ENCODE assay signal across 8 cellular contexts in genomic region chr6:27502508-27503435, GRCh38. TPM values are rescaled to one million over a fixed set of nuclear protein-coding genes. Genes with fewer than 3 reads are reported as not detected.
DNase-seq lines count a peak whose midpoint lies in the region; ATAC-seq lines count a peak whose summit lies in the region.

No MANE protein-coding gene starts in this region.

- no peak overlapping the region for H4K8ac ChIP-seq in mesendoderm (ENCODE audit: low read depth, low read length)

- no peak overlapping the region for H2AK5ac ChIP-seq in mesendoderm (ENCODE audit: low read length)

- H3K27me3 ChIP-seq in ectodermal cell (ENCODE audit: control insufficient read depth, insufficient read depth, low read length, poor library complexity, severe bottlenecking) (peaks cover 24% of the 10 kb centered on the region), mesendoderm (ENCODE audit: insufficient read depth, low read length, poor library complexity) (no peaks in the 10 kb centered on the region)

- WGBS in ectodermal cell, 2 experiments = 1% methylated on average over 29 to 31 of the region's 33 CpGs
- no CpG with 5 or more reads among the region's 33 CpGs for WGBS in mesendoderm (ENCODE audit: extremely low coverage, insufficient coverage, low lambda C conversion rate)

- H3K79me1 ChIP-seq in mesendoderm (ENCODE audit: low read length) = no peaks in the 10 kb centered on the region

- H3K9me3 ChIP-seq in ectodermal cell (ENCODE audit: control insufficient read depth, low read length) = no peaks in the 10 kb centered on the region

- H3K4me1 ChIP-seq in ectodermal cell (ENCODE audit: control insufficient read depth, insufficient read depth, low read length) (no peaks in the 10 kb centered on the region), mesendoderm (ENCODE audit: control insufficient read depth, low read depth, low read length) (no peaks in the 10 kb centered on the region)

- ATAC-seq in HG03108 (IDR thresholded peaks at IDR 0.05; ENCODE audit: unreplicated experiment) = peak; percentile 62

- DNase-seq in NCI-H2107 treated with DMSO at 0.1 percent for 48 hours (lab: John Stamatoyannopoulos, UW; ENCODE audit: unreplicated experiment) = peak; percentile 14
- no peak for DNase-seq in NCI-H2107 (lab: John Stamatoyannopoulos, UW)
- DNase-seq in NCI-H526 (lab: John Stamatoyannopoulos, UW) = peak; percentile 69 to 72
- DNase-seq in activated CD4-positive, alpha-beta T cell treated with anti-CD3 and anti-CD28 coated beads, Interleukin-2, amount 50 U/mL, for 1 hour = peak; percentile 66
- DNase-seq in mesendoderm = peak; percentile 94
- DNase-seq in stimulated activated CD8-positive, alpha-beta memory T cell treated with anti-CD3 and anti-CD28 coated beads, Interleukin-4, amount 100 ng/mL, for 4 hours (ENCODE audit: low read depth in 2 of 2, low spot score in 1 of 2) = peak; percentile 33 to 50

- H2BK5ac ChIP-seq in mesendoderm (ENCODE audit: low read length) = no peak overlapping the region

- H3K56ac ChIP-seq in mesendoderm (ENCODE audit: low read length) = peak overlapping the region; percentile 86

- H2BK15ac ChIP-seq in mesendoderm (replicated peaks; ENCODE audit: low read depth) = no peak overlapping the region

- no peak overlapping the region for H4K5ac ChIP-seq in mesendoderm (ENCODE audit: low read length)

- peak overlapping the region; percentile 69 for H3K18ac ChIP-seq in mesendoderm (ENCODE audit: low read length)

- H3K4me2 ChIP-seq in mesendoderm (ENCODE audit: low read length) = peak overlapping the region; percentile 37

- H3K36me3 ChIP-seq in ectodermal cell (ENCODE audit: control insufficient read depth, insufficient read depth, low read length) (no peaks in the 10 kb centered on the region), mesendoderm (ENCODE audit: control insufficient read depth, insufficient read depth, low read length) (no peaks in the 10 kb centered on the region)

- H3K79me2 ChIP-seq in mesendoderm (ENCODE audit: control insufficient read depth, insufficient read depth, low read length) = no peaks in the 10 kb centered on the region

- no peak overlapping the region for H2BK120ac ChIP-seq in mesendoderm (ENCODE audit: low read depth, low read length)

- H3K9ac ChIP-seq in mesendoderm (ENCODE audit: low read length) = peak overlapping the region; percentile 65

- no peak overlapping the region for H3K23ac ChIP-seq in mesendoderm (ENCODE audit: low read length)

- H3K4me3 ChIP-seq in ectodermal cell (ENCODE audit: insufficient read depth, low read depth, low read length) = peak overlapping the region; percentile 79
- H3K4me3 ChIP-seq in mesendoderm (ENCODE audit: low read length) = peak overlapping the region; percentile 88

- H3K4ac ChIP-seq in mesendoderm (ENCODE audit: low read depth, low read length) = peak overlapping the region; percentile 12

- H3K27ac ChIP-seq in ectodermal cell (ENCODE audit: insufficient read depth, low read depth, low read length, poor library complexity, severe bottlenecking) (no peak overlapping the region), mesendoderm (ENCODE audit: low read depth, low read length) (no peak overlapping the region)

RNA-seq across cellular contexts. Expression of gene ZNF184, which starts 29.9 kb away (rescaled TPM):
- 13.8 TPM for polyA plus RNA-seq in ectodermal cell (2013, experiment 1 of 4)
- polyA plus RNA-seq in ectodermal cell (2013, experiment 2 of 4) = 12.8 TPM
- 12.4 TPM for polyA plus RNA-seq in ectodermal cell (2013, experiment 3 of 4)
- polyA plus RNA-seq in ectodermal cell (2013, experiment 4 of 4) = 13.2 TPM
- 10.0 TPM for polyA plus RNA-seq in mesendoderm (2013, experiment 1 of 2)
- 10.3 TPM for polyA plus RNA-seq in mesendoderm (2013, experiment 2 of 2)
